In genomic region chr4:186798951-186799659, GRCh38 we compare ENCODE assay signal across 1 cellular context.
TF ChIP-seq lines count a peak whose summit lies in the region.

No MANE protein-coding gene starts in this region.

TF ChIP-seq in K562, 482 proteins besides CTCF, POLR2A, EP300 and RAD21 (continued from another document and continues in another):
- TF ChIP-seq POLR2AphosphoS2 (IDR thresholded peaks at IDR 0.05; ENCODE audit: low read length) (no peak), CBX8 (IDR thresholded peaks at IDR 0.05; ENCODE audit: borderline replicate concordance, extremely low read depth, low read depth, low read length, poor library complexity, severe bottlenecking) (no peak), ZBTB7A (IDR thresholded peaks at IDR 0.05; ENCODE audit: borderline replicate concordance, control insufficient read depth, low read depth, low read length) (no peak), CUX1 (CRISPR knock-in tag; IDR thresholded peaks at IDR 0.05) (no peak), PPARD (CRISPR knock-in tag; IDR thresholded peaks at IDR 0.05) (no peak), SIX5 (IDR thresholded peaks at IDR 0.05; ENCODE audit: borderline replicate concordance in 1 of 2, insufficient read depth in 1 of 2, low read depth in 1 of 2, low read length in 2 of 2) (no peak), EGR1 (conservative IDR thresholded peaks at IDR 0.05) (no peak), BHLHE40 (IDR thresholded peaks at IDR 0.05; ENCODE audit: low read length) (no peak), ZNF586 (CRISPR knock-in tag; conservative IDR thresholded peaks at IDR 0.05) (no peak), LEF1 (IDR thresholded peaks at IDR 0.05) (no peak), CAMTA2 (CRISPR knock-in tag; conservative IDR thresholded peaks at IDR 0.05) (no peak), CREB3L1 (IDR thresholded peaks at IDR 0.05; ENCODE audit: borderline replicate concordance, low read depth) (no peak), SMAD3 (CRISPR knock-in tag; conservative IDR thresholded peaks at IDR 0.05) (no peak), JUN (IDR thresholded peaks at IDR 0.05; ENCODE audit: borderline replicate concordance, low read depth, low read length) (no peak), JUN (CRISPR knock-in tag; IDR thresholded peaks at IDR 0.05; ENCODE audit: borderline replicate concordance) (no peak), SFPQ (IDR thresholded peaks at IDR 0.05; ENCODE audit: low read depth, low read length) (no peak), RBM22 (IDR thresholded peaks at IDR 0.05; ENCODE audit: low read depth, low read length, poor library complexity, severe bottlenecking) (no peak), POLR2AphosphoS5 (IDR thresholded peaks at IDR 0.05; ENCODE audit: control insufficient read depth, insufficient read depth, low read depth, low read length) (no peak), ZFP91 (CRISPR knock-in tag; IDR thresholded peaks at IDR 0.05) (no peak), MITF (IDR thresholded peaks at IDR 0.05) (no peak), KAT7 (CRISPR knock-in tag; IDR thresholded peaks at IDR 0.05; ENCODE audit: borderline replicate concordance) (no peak), ZNF407 (IDR thresholded peaks at IDR 0.05; ENCODE audit: low read depth) (no peak), TFE3 (CRISPR knock-in tag; IDR thresholded peaks at IDR 0.05) (no peak), THAP12 (CRISPR knock-in tag; IDR thresholded peaks at IDR 0.05) (no peak), ZNF217 (CRISPR knock-in tag; IDR thresholded peaks at IDR 0.05) (no peak), ZKSCAN8 (CRISPR knock-in tag; IDR thresholded peaks at IDR 0.05) (no peak)
